Comparison of ENCODE assay signal across 22 cellular contexts in genomic region chr6:45082091-45082490, GRCh38.
"Had no signal": no experiment of that assay in that cellular context is flagged by ENCODE, and none has a peak within 500 bp of the region (broad histone marks: within the 10 kb centered on the region; RNA-seq: fewer than 3 reads in every experiment).

No MANE protein-coding gene starts in this region.

- H3K27ac ChIP-seq: hepatocyte, left ventricle myocardium inferior, ovary, prostate gland, spleen, suprapubic skin, thoracic aorta, tibial artery, upper lobe of right lung had no signal

- H3K79me2 ChIP-seq: hepatocyte had no signal

- H3K4me1 ChIP-seq: left ventricle myocardium inferior, prostate gland, spleen, suprapubic skin, tibial artery, upper lobe of right lung had no signal

- H3K36me3 ChIP-seq: left ventricle myocardium inferior, ovary, prostate gland, spleen, suprapubic skin, thoracic aorta, tibial artery, upper lobe of right lung had no signal

- DNase-seq: islet precursor cell; left ventricle myocardium inferior; mesendoderm; naive B cell; natural killer cell; nephron progenitor cell; ovary; retina; right cardiac atrium; small intestine; spleen; stimulated activated CD4-positive, alpha-beta T cell treated with anti-CD3 and anti-CD28 coated beads, Interleukin-4, amount 100 ng/mL, for 24 hours; stimulated activated naive CD4-positive, alpha-beta T cell; tibial artery; trophoblast cell; upper lobe of right lung had no signal

- H3K9me3 ChIP-seq: prostate gland, upper lobe of right lung had no signal

- H3K27me3 ChIP-seq: hepatocyte, ovary, spleen, suprapubic skin, tibial artery, upper lobe of right lung had no signal

- H3K4me2 ChIP-seq: hepatocyte had no signal

- FAIRE-seq: small intestine, urothelium cell line had no signal

- H2AFZ ChIP-seq: hepatocyte had no signal

- H3K4me3 ChIP-seq: hepatocyte, left ventricle myocardium inferior, lung, ovary, prostate gland, spleen, suprapubic skin, thoracic aorta, tibial artery, upper lobe of right lung had no signal
